8 cellular contexts compared by ENCODE assay signal in genomic region chr9:127955294-127956015, GRCh38. TPM values are rescaled to one million over a fixed set of nuclear protein-coding genes. Genes with fewer than 3 reads are reported as not detected.
DNase-seq lines count a peak whose midpoint lies in the region; ATAC-seq and TF ChIP-seq lines count a peak whose summit lies in the region.

No MANE protein-coding gene starts in this region.

- ATAC-seq in right lobe of liver: peak; percentile 89 to 96 (median 92)

- H3K4me3 ChIP-seq in right lobe of liver: no peak overlapping the region

- WGBS in right lobe of liver (ENCODE audit: insufficient coverage, low coverage, low lambda C conversion rate, missing lambda C conversion rate): 14% methylated on average over 7 of the region's 12 CpGs

- H3K9me3 ChIP-seq in right lobe of liver: no peaks in the 10 kb centered on the region

- H3K27me3 ChIP-seq in right lobe of liver: no peaks in the 10 kb centered on the region

- in situ Hi-C loops in T47D (cut with HindIII; ENCODE audit: low pct_unique_long_range_greater_than_20kb, low sequenced_read_pairs): no loop called here

- DNase-seq in AG09319 (ENCODE audit: extremely low read depth, low read depth): no peak
- DNase-seq in GM20000 (ENCODE audit: low spot score): peak; percentile 80
- peak; percentile 82 to 99 (median 96) for DNase-seq in NCI-H1417 (lab: John Stamatoyannopoulos, UW)
- DNase-seq in T-helper 22 cell (ENCODE audit: low read depth): peak; percentile 77
- DNase-seq in T47D (ENCODE audit: low read depth in 1 of 2, low spot score in 1 of 2): peak; percentile 97 to 98
- DNase-seq in right lobe of liver: peak; percentile 88 to 90 (median 89)
- peak; percentile 61 for DNase-seq in stimulated activated CD8-positive, alpha-beta memory T cell treated with anti-CD3 and anti-CD28 coated beads, Interleukin-12 subunit alpha, Interleukin-12 subunit beta, amount 100 ng/mL, for 24 hours (ENCODE audit: extremely low read depth)
- DNase-seq in middle frontal gyrus (ENCODE audit: extremely low spot score, low spot score): no peak

- intact Hi-C loops in right lobe of liver (cut with DNase I): no loop called here

- no peaks in the 10 kb centered on the region for H3K36me3 ChIP-seq in right lobe of liver

- peak overlapping the region; percentile 42 to 68 (median 43) for H3K27ac ChIP-seq in right lobe of liver

- TF ChIP-seq POLR2A in right lobe of liver (IDR thresholded peaks at IDR 0.05): no peak

- peak; percentile 2 for TF ChIP-seq CTCF in AG09319 (IDR thresholded peaks at IDR 0.05; ENCODE audit: low read depth, low read length)
- TF ChIP-seq CTCF in GM20000 (IDR thresholded peaks at IDR 0.05; ENCODE audit: extremely low read depth, missing control alignments): peak; percentile 36
- peak; percentile 31 to 81 (median 50) for TF ChIP-seq CTCF in right lobe of liver (IDR thresholded peaks at IDR 0.05)

- H3K4me1 ChIP-seq in right lobe of liver: peaks cover 0 to 54% (median 16%) of the 10 kb centered on the region in 4 donors

RNA-seq across cellular contexts. Expression of gene DPM2, which starts 17.8 kb away (rescaled TPM):
- 10 to 100 TPM; 10.6 to 19.1 (median 13.9) TPM for total RNA-seq in right lobe of liver

RNA-seq across cellular contexts. Expression of gene PIP5KL1, which starts 24.9 kb away (rescaled TPM):
- total RNA-seq in right lobe of liver: under 1 TPM in 3 of 6 experiments, not detected in 3; 0.58 to 0.81 (median 0.70) TPM

RNA-seq across cellular contexts. Expression of gene EEIG1, which starts 25.3 kb away (rescaled TPM):
- total RNA-seq in right lobe of liver: 10 to 100 TPM in 5 of 6 experiments, 1 to 10 TPM in 1; 9.7 to 54.1 (median 23.6) TPM

RNA-seq across cellular contexts. Expression of gene ST6GALNAC4, which starts 38.6 kb away (rescaled TPM):
- total RNA-seq in right lobe of liver: 10 to 100 TPM in 3 of 6 experiments, 1 to 10 TPM in 3; 3.2 to 23.8 (median 11.2) TPM

RNA-seq across cellular contexts. Expression of gene ST6GALNAC6, which starts 56.1 kb away (rescaled TPM):
- total RNA-seq in right lobe of liver: 10 to 100 TPM; 22.5 to 40.3 (median 29.8) TPM

Comparison
In these comparisons a context has a peak if more than half of its experiments do, and no peak if none do; other contexts are left out.
1. DNase-seq: peak in GM20000 (single experiment), NCI-H1417 (3 of 3), T-helper 22 cell (single experiment), T47D (2 of 2), right lobe of liver (3 of 3) and stimulated activated CD8-positive, alpha-beta memory T cell treated with anti-CD3 and anti-CD28 coated beads, Interleukin-12 subunit alpha, Interleukin-12 subunit beta, amount 100 ng/mL, for 24 hours (single experiment); none in AG09319 (single experiment) and middle frontal gyrus (single experiment).
2. Peak in every context shown above with its lines, with median percentiles within 50 percentile points of each other: CTCF ChIP-seq.